18 cellular contexts compared by ENCODE assay signal in genomic region chr3:184346480-184346879, GRCh38. TPM values are rescaled to one million over a fixed set of nuclear protein-coding genes. Genes with fewer than 3 reads are reported as not detected.
"Had no signal": no experiment of that assay in that cellular context is flagged by ENCODE, and none has a peak within 500 bp of the region (broad histone marks: within the 10 kb centered on the region; RNA-seq: fewer than 3 reads in every experiment).

No MANE protein-coding gene starts in this region.

- ATAC-seq: natural killer cell had no signal

- H3K4me3 Mint-ChIP-seq: activated CD4-positive, alpha-beta memory T cell treated with anti-CD3 and anti-CD28 coated beads, Interleukin-2, amount 10 ng/mL, durations not matched to agents 7 days and 5 days; activated T-cell treated with anti-CD3 and anti-CD28 coated beads, Interleukin-2, amount 50 U/mL, for 4 hours; central memory CD8-positive, alpha-beta T cell; memory B cell; natural killer cell; WTC11 had no signal

- H3K36me3 Mint-ChIP-seq: activated naive CD4-positive, alpha-beta T cell treated with anti-CD3 and anti-CD28 coated beads, Interleukin-2, amount 50 U/mL, for 72 hours; natural killer cell had no signal

- H3K4me3 ChIP-seq: body of pancreas, smooth muscle cell had no signal

- H3K4me1 Mint-ChIP-seq: central memory CD8-positive, alpha-beta T cell; memory B cell had no signal

- H3K27me3 Mint-ChIP-seq: activated CD4-positive, alpha-beta memory T cell treated with anti-CD3 and anti-CD28 coated beads, Interleukin-2, amount 10 ng/mL, durations not matched to agents 7 days and 5 days; central memory CD8-positive, alpha-beta T cell; memory B cell had no signal

- H3K9me3 Mint-ChIP-seq: activated CD4-positive, alpha-beta memory T cell treated with anti-CD3 and anti-CD28 coated beads, Interleukin-2, amount 10 ng/mL, durations not matched to agents 7 days and 5 days; activated naive CD4-positive, alpha-beta T cell treated with anti-CD3 and anti-CD28 coated beads, Interleukin-2, amount 50 U/mL, for 72 hours; activated T-cell treated with anti-CD3 and anti-CD28 coated beads, Interleukin-2, amount 50 U/mL, for 4 hours; central memory CD8-positive, alpha-beta T cell; memory B cell; natural killer cell; WTC11 had no signal

- H3K27me3 ChIP-seq: body of pancreas had no signal

- H3K9me3 ChIP-seq: body of pancreas had no signal

- DNase-seq: activated CD4-positive, alpha-beta memory T cell treated with anti-CD3 and anti-CD28 coated beads, Interleukin-2, amount 10 ng/mL, durations not matched to agents 7 days and 5 days; activated CD4-positive, alpha-beta T cell treated with anti-CD3 and anti-CD28 coated beads for 4 hours; activated effector memory CD4-positive, alpha-beta T cell treated with Interleukin-2 at 50 U/mL for 16 hours; activated T-cell treated with anti-CD3 and anti-CD28 coated beads, Interleukin-2, amount 50 U/mL, for 4 hours; amniotic stem cell; body of pancreas; effector memory CD4-positive, alpha-beta T cell; foreskin melanocyte; natural killer cell; stimulated activated CD4-positive, alpha-beta T cell treated with anti-CD3 and anti-CD28 coated beads, Interleukin-4, amount 100 ng/mL, for 4 hours; stimulated activated CD8-positive, alpha-beta memory T cell treated with anti-CD3 and anti-CD28 coated beads, Interleukin-4, amount 100 ng/mL, for 48 hours; stimulated activated naive CD4-positive, alpha-beta T cell treated with Interleukin-2 at 50 U/mL for 16 hours had no signal

- H3K27ac Mint-ChIP-seq: activated CD4-positive, alpha-beta memory T cell treated with anti-CD3 and anti-CD28 coated beads, Interleukin-2, amount 10 ng/mL, durations not matched to agents 7 days and 5 days; memory B cell; natural killer cell had no signal

RNA-seq across cellular contexts. Expression of gene THPO, which starts 31.5 kb away (rescaled TPM):
- total RNA-seq: activated CD4-positive, alpha-beta memory T cell treated with anti-CD3 and anti-CD28 coated beads, Interleukin-2, amount 10 ng/mL, durations not matched to agents 7 days and 5 days; activated naive CD4-positive, alpha-beta T cell treated with anti-CD3 and anti-CD28 coated beads, Interleukin-2, amount 50 U/mL, for 72 hours; activated T-cell treated with anti-CD3 and anti-CD28 coated beads, Interleukin-2, amount 50 U/mL, for 4 hours; body of pancreas; natural killer cell; smooth muscle cell; T-helper 1 cell treated with Interleukin-12 subunit alpha and Interleukin-12 subunit beta and Interleukin-4 antibody, amounts not matched to agents 30 ng/mL and 1 ng/mL, for 36 hours had no signal
